In the genomic region with DNA sequence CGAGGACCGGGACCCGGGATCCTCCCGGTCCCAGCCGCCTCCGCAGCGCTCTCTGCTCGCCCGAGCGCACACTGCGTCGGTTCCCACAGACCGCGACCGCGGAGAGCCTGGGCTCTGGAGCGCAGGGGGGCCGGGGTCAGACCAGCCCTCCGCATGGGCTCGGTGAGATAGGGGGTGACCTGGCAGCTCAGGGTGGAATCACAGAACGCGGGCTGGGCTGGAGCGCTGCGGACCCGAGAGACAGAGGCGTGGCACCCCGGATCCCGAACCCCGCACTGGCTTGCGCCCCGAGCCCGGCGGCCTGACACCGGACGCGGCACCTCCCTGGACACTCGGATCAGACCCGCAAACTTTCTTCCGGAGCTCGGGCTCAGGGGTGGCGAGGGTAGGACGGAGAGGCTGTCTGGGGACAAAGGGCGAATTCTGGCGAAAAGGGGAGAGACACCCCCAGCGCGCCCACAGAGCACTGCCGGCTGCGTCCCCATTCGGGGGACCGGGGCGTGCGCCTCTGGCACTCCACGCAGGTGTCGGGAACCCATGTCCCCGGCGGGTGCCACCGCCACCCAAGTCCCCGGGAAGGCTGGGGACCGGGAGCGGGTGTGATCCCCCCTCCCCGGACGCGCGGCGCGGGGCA, we compare ENCODE assay signal across 10 cellular contexts. TPM values are rescaled to one million over a fixed set of nuclear protein-coding genes. Genes with fewer than 3 reads are reported as not detected.
DNase-seq lines count a peak whose midpoint lies in the region; ATAC-seq and TF ChIP-seq lines count a peak whose summit lies in the region.
"Had no signal": no experiment of that assay in that cellular context is flagged by ENCODE, and none has a peak within 500 bp of the region (broad histone marks: within the 10 kb centered on the region; RNA-seq: fewer than 3 reads in every experiment).

No MANE protein-coding gene starts in this region.

- CTCF ChIA-PET in activated CD4-positive, alpha-beta T cell treated with anti-CD3 and anti-CD28 coated beads, Interleukin-2, amount 10 ng/mL, durations not matched to agents 7 days and 5 days (lab: Charles Lee): no interaction called here
- CTCF ChIA-PET in HEK293T (lab: Yijun Ruan, JAX): no interaction called here

- H3K9ac ChIP-seq in H9 (ENCODE audit: extremely low read depth, insufficient read length, low read length) (no peak overlapping the region), iPS-15b (ENCODE audit: low read depth, low read length) (no peak overlapping the region)

- no peak overlapping the region for H4K5ac ChIP-seq in H9 (ENCODE audit: insufficient read length, low read depth, low read length)

- H3K36me3 Mint-ChIP-seq in H9 (ENCODE audit: insufficient read depth in 1 of 3, low read depth in 3 of 3): no peaks in the 10 kb centered on the region; a peak in 1 of 7 replicates
- H3K36me3 Mint-ChIP-seq in activated naive CD8-positive, alpha-beta T cell treated with anti-CD3 and anti-CD28 coated beads, Interleukin-2, amount 50 U/mL, for 24 hours (ENCODE audit: low read depth): no peaks in the 10 kb centered on the region
- H3K36me3 Mint-ChIP-seq in activated CD4-positive, alpha-beta T cell treated with anti-CD3 and anti-CD28 coated beads, Interleukin-2, amount 10 ng/mL, durations not matched to agents 7 days and 5 days (ENCODE audit: low read depth): no peaks in the 10 kb centered on the region
- H3K36me3 Mint-ChIP-seq: activated naive CD4-positive, alpha-beta T cell treated with anti-CD3 and anti-CD28 coated beads, Interleukin-2, amount 50 U/mL, for 72 hours had no signal

- no peak overlapping the region for H3K4ac ChIP-seq in H9 (ENCODE audit: low read depth, low read length)

- H3K4me3 ChIP-seq in iPS-15b (ENCODE audit: low read depth, low read length): peak overlapping the region; percentile 56
- peak overlapping the region; percentile 42 to 52 (median 44) for H3K4me3 ChIP-seq in gastrocnemius medialis
- H3K4me3 ChIP-seq: SJSA1 had no signal

- TF ChIP-seq CTCF in H9 (conservative IDR thresholded peaks at IDR 0.05) (no peak), gastrocnemius medialis (IDR thresholded peaks at IDR 0.05 in 4 of 5, conservative IDR thresholded peaks at IDR 0.05 in 1 of 5) (no peak)

- peak overlapping the region; percentile 59 to 78 for H3K4me3 Mint-ChIP-seq in H9
- peak overlapping the region; percentile 17 for H3K4me3 Mint-ChIP-seq in activated naive CD8-positive, alpha-beta T cell treated with anti-CD3 and anti-CD28 coated beads, Interleukin-2, amount 50 U/mL, for 24 hours
- H3K4me3 Mint-ChIP-seq in activated CD4-positive, alpha-beta T cell treated with anti-CD3 and anti-CD28 coated beads, Interleukin-2, amount 10 ng/mL, durations not matched to agents 7 days and 5 days: no peak overlapping the region

- H3K27ac Mint-ChIP-seq in H9: no peak overlapping the region
- no peak overlapping the region for H3K27ac Mint-ChIP-seq in activated naive CD8-positive, alpha-beta T cell treated with anti-CD3 and anti-CD28 coated beads, Interleukin-2, amount 50 U/mL, for 24 hours
- no peak overlapping the region for H3K27ac Mint-ChIP-seq in activated CD4-positive, alpha-beta T cell treated with anti-CD3 and anti-CD28 coated beads, Interleukin-2, amount 10 ng/mL, durations not matched to agents 7 days and 5 days
- H3K27ac Mint-ChIP-seq: activated naive CD4-positive, alpha-beta T cell treated with anti-CD3 and anti-CD28 coated beads, Interleukin-2, amount 50 U/mL, for 72 hours had no signal

- no peak overlapping the region for H4K91ac ChIP-seq in H9 (ENCODE audit: insufficient read length, low read depth, low read length)

- H3K36me3 ChIP-seq in iPS-15b (ENCODE audit: control insufficient read depth, insufficient read depth, low read length) (no peaks in the 10 kb centered on the region), gastrocnemius medialis (no peaks in the 10 kb centered on the region)
- H3K36me3 ChIP-seq: SJSA1 had no signal

- no peak overlapping the region for H3K23ac ChIP-seq in H9 (ENCODE audit: insufficient read length, low read depth, low read length)

- POLR2A ChIA-PET in activated CD4-positive, alpha-beta T cell treated with anti-CD3 and anti-CD28 coated beads, Interleukin-2, amount 10 ng/mL, durations not matched to agents 7 days and 5 days (lab: Charles Lee): no interaction called here
- POLR2A ChIA-PET in HEK293T (lab: Yijun Ruan, JAX): no interaction called here

- H3K4me1 Mint-ChIP-seq in H9: peaks cover 12 to 24% of the 10 kb centered on the region in 2 experiments
- H3K4me1 Mint-ChIP-seq in activated naive CD8-positive, alpha-beta T cell treated with anti-CD3 and anti-CD28 coated beads, Interleukin-2, amount 50 U/mL, for 24 hours: peaks cover 2% of the 10 kb centered on the region
- peaks cover 6% of the 10 kb centered on the region for H3K4me1 Mint-ChIP-seq in activated CD4-positive, alpha-beta T cell treated with anti-CD3 and anti-CD28 coated beads, Interleukin-2, amount 10 ng/mL, durations not matched to agents 7 days and 5 days

- no peak overlapping the region for H2AFZ ChIP-seq in H9 (ENCODE audit: low read length)

- H2BK20ac ChIP-seq in H9 (ENCODE audit: low read depth, low read length, poor library complexity, severe bottlenecking): no peak overlapping the region

- H3K4me2 ChIP-seq in H9 (ENCODE audit: insufficient read depth, insufficient read length, low read length): peak overlapping the region; percentile 50

- H3K27ac ChIP-seq in H9 (ENCODE audit: insufficient read length, low read depth, low read length) (no peak overlapping the region), gastrocnemius medialis (no peak overlapping the region)
- H3K27ac ChIP-seq: SJSA1 had no signal

- H2AK5ac ChIP-seq in H9 (ENCODE audit: insufficient read length, low read length): no peak overlapping the region

- no peak overlapping the region for H3K18ac ChIP-seq in H9 (ENCODE audit: insufficient read length, low read depth, low read length)

- intact Hi-C loops in gastrocnemius medialis (cut with DNase I; ENCODE audit: low total_unique reads): no loop called here

- no peaks in the 10 kb centered on the region for H3K79me1 ChIP-seq in H9 (ENCODE audit: insufficient read depth, low read depth, low read length, poor library complexity, severe bottlenecking)

- no peak overlapping the region for H4K8ac ChIP-seq in H9 (replicated peaks; ENCODE audit: insufficient read length, low read depth, low read length)

- no peaks in the 10 kb centered on the region; a peak in 2 of 5 replicates for H3K9me3 Mint-ChIP-seq in H9
- no peaks in the 10 kb centered on the region for H3K9me3 Mint-ChIP-seq in activated naive CD8-positive, alpha-beta T cell treated with anti-CD3 and anti-CD28 coated beads, Interleukin-2, amount 50 U/mL, for 24 hours
- H3K9me3 Mint-ChIP-seq in activated CD4-positive, alpha-beta T cell treated with anti-CD3 and anti-CD28 coated beads, Interleukin-2, amount 10 ng/mL, durations not matched to agents 7 days and 5 days: no peaks in the 10 kb centered on the region
- H3K9me3 Mint-ChIP-seq: activated naive CD4-positive, alpha-beta T cell treated with anti-CD3 and anti-CD28 coated beads, Interleukin-2, amount 50 U/mL, for 72 hours had no signal

- no peaks in the 10 kb centered on the region for H3K9me3 ChIP-seq in H9 (ENCODE audit: control insufficient read depth, low read depth, low read length)
- H3K9me3 ChIP-seq in iPS-15b (ENCODE audit: control insufficient read depth, insufficient read depth, low read length): no peaks in the 10 kb centered on the region
- no peaks in the 10 kb centered on the region for H3K9me3 ChIP-seq in gastrocnemius medialis
- H3K9me3 ChIP-seq: SJSA1 had no signal

- H3K23me2 ChIP-seq in H9 (ENCODE audit: insufficient read length, low read depth, low read length, poor library complexity, severe bottlenecking): peaks cover 6% of the 10 kb centered on the region

- H2BK5ac ChIP-seq in H9 (ENCODE audit: insufficient read length, low read length): no peak overlapping the region

- no peak overlapping the region; the same call in 1 of the 2 replicates for H3K14ac ChIP-seq in H9 (ENCODE audit: insufficient read depth, low read length)

- WGBS in H9 (ENCODE audit: extremely low coverage, insufficient read length, low lambda C conversion rate): no CpG with 5 or more reads among the region's 66 CpGs

- H2BK120ac ChIP-seq in H9 (ENCODE audit: low read depth, low read length, poor library complexity, severe bottlenecking): no peak overlapping the region

- no peak overlapping the region for H3T11ph ChIP-seq in H9 (ENCODE audit: low read length)

- no peak for DNase-seq in H9
- DNase-seq in activated naive CD8-positive, alpha-beta T cell treated with anti-CD3 and anti-CD28 coated beads, Interleukin-2, amount 50 U/mL, for 24 hours: no peak
- no peak for DNase-seq in gastrocnemius medialis
- no peak for DNase-seq in medulla oblongata (ENCODE audit: extremely low spot score)
- DNase-seq in activated CD4-positive, alpha-beta T cell treated with anti-CD3 and anti-CD28 coated beads, Interleukin-2, amount 10 ng/mL, durations not matched to agents 7 days and 5 days: no peak
- no peak for DNase-seq in HEK293T (ENCODE audit: extremely low spot score)

- ATAC-seq in activated naive CD8-positive, alpha-beta T cell treated with anti-CD3 and anti-CD28 coated beads, Interleukin-2, amount 50 U/mL, for 24 hours: peak; percentile 61
- ATAC-seq in gastrocnemius medialis (no peak), HG03378 (IDR thresholded peaks at IDR 0.05; ENCODE audit: unreplicated experiment) (no peak)

- H4K20me1 ChIP-seq in H9 (ENCODE audit: control insufficient read depth, insufficient read depth, insufficient read length): no peaks in the 10 kb centered on the region

- no peaks in the 10 kb centered on the region for H3K79me2 ChIP-seq in H9 (ENCODE audit: insufficient read depth, low read length)

- peaks cover 72% of the 10 kb centered on the region for H3K27me3 Mint-ChIP-seq in H9 (ENCODE audit: low read depth)
- peaks cover 39% of the 10 kb centered on the region for H3K27me3 Mint-ChIP-seq in activated naive CD8-positive, alpha-beta T cell treated with anti-CD3 and anti-CD28 coated beads, Interleukin-2, amount 50 U/mL, for 24 hours
- H3K27me3 Mint-ChIP-seq in activated CD4-positive, alpha-beta T cell treated with anti-CD3 and anti-CD28 coated beads, Interleukin-2, amount 10 ng/mL, durations not matched to agents 7 days and 5 days: peaks cover 68% of the 10 kb centered on the region

- TF ChIP-seq POLR2A in gastrocnemius medialis (IDR thresholded peaks at IDR 0.05): no peak

- H3K27me3 ChIP-seq in H9 (ENCODE audit: insufficient read depth, low read length) (peaks cover 27% of the 10 kb centered on the region; the same call in 1 of the 2 replicates), iPS-15b (ENCODE audit: control insufficient read depth, insufficient read depth, low read length) (peaks cover 54% of the 10 kb centered on the region), gastrocnemius medialis (peaks cover 12 to 46% (median 26%) of the 10 kb centered on the region in 3 donors)

- H2BK12ac ChIP-seq in H9 (ENCODE audit: insufficient read length, low read depth, low read length): no peak overlapping the region

- in situ Hi-C loops in gastrocnemius medialis (cut with MboI; ENCODE audit: low sequenced_read_pairs in 4 of 4): no loop called here

- no peaks in the 10 kb centered on the region; the same call in 1 of the 2 replicates for H3K4me1 ChIP-seq in H9 (ENCODE audit: insufficient read depth, low read length)
- H3K4me1 ChIP-seq in iPS-15b (ENCODE audit: control insufficient read depth, insufficient read depth, low read length): no peaks in the 10 kb centered on the region
- H3K4me1 ChIP-seq in gastrocnemius medialis: peaks cover 0 to 8% of the 10 kb centered on the region in 2 donors
- H3K4me1 ChIP-seq: SJSA1 had no signal

- no peak overlapping the region for H2BK15ac ChIP-seq in H9 (ENCODE audit: low read depth, low read length)

- no peak overlapping the region for H3K56ac ChIP-seq in H9 (ENCODE audit: insufficient read length, low read depth, low read length)

RNA-seq across cellular contexts. Expression of gene DIPK1C, which starts 0.6 kb away (rescaled TPM):
- not detected in 2 replicates for total RNA-seq in H9 (2021)
- total RNA-seq in gastrocnemius medialis: 1 to 10 TPM in 1 of 4 donors, under 1 TPM in 1, not detected in 2; 0.07 to 2.0 TPM
- not detected for total RNA-seq in activated CD4-positive, alpha-beta T cell treated with anti-CD3 and anti-CD28 coated beads, Interleukin-2, amount 10 ng/mL, durations not matched to agents 7 days and 5 days
- total RNA-seq: activated naive CD4-positive, alpha-beta T cell treated with anti-CD3 and anti-CD28 coated beads, Interleukin-2, amount 50 U/mL, for 72 hours; SJSA1 had no signal

RNA-seq across cellular contexts. Expression of gene CNDP2, which starts 39.6 kb away (rescaled TPM):
- 212 and 214 TPM in 2 replicates for total RNA-seq in H9 (2021)
- 10 to 100 TPM; 29.5 to 82.8 (median 31.6) TPM for total RNA-seq in gastrocnemius medialis
- 100 to 1,000 TPM; 145 to 163 TPM for total RNA-seq in activated CD4-positive, alpha-beta T cell treated with anti-CD3 and anti-CD28 coated beads, Interleukin-2, amount 10 ng/mL, durations not matched to agents 7 days and 5 days
